12 cellular contexts compared by ENCODE assay signal in the genomic region with DNA sequence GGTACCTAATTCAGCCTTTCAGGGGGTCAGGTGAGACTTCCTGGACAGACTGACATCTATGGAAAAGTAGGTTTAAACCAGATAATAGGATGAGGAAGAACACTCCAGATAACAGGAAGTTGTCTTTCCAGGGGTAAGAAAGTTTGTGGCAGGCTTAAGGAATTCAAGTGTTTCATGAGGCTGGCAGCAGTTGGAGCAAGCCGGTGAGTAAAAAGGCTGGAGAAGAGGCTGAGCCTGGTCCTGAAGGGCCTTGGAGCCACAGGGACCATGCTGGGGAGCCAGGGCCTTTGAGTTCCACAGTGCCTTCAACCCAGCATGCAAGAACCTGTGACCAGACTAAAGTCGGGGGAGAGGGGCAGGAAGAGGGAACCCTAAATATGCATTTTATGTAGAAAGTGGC.
A peak's percentile ranks its signal among the peaks of the same experiment; 100 is the strongest.
DNase-seq lines count a peak whose midpoint lies in the region; ATAC-seq and TF ChIP-seq lines count a peak whose summit lies in the region.
"Had no signal": no experiment of that assay in that cellular context is flagged by ENCODE, and none has a peak within 500 bp of the region (broad histone marks: within the 10 kb centered on the region; RNA-seq: fewer than 3 reads in every experiment).

No MANE protein-coding gene starts in this region.

- intact Hi-C loops in heart right ventricle (cut with DNase I), result no loop called here
- intact Hi-C loops in vagina (cut with DNase I), result no loop called here

- no peak overlapping the region for H3K4me2 ChIP-seq in hepatocyte

- no peaks in the 10 kb centered on the region for H3K27me3 ChIP-seq in right atrium auricular region
- H3K27me3 ChIP-seq in heart right ventricle, result peaks cover 0 to 7% (median 0%) of the 10 kb centered on the region in 7 donors
- no peaks in the 10 kb centered on the region for H3K27me3 ChIP-seq in hepatocyte
- H3K27me3 ChIP-seq in vagina, result no peaks in the 10 kb centered on the region
- H3K27me3 ChIP-seq: cardiac muscle cell, neutrophil had no signal

- H3K9me3 Mint-ChIP-seq in brain, result peaks cover 0 to 5% (median 0%) of the 10 kb centered on the region in 5 experiments

- H3K4me3 ChIP-seq in right atrium auricular region, result no peak overlapping the region
- H3K4me3 ChIP-seq in heart right ventricle, result no peak overlapping the region
- no peak overlapping the region for H3K4me3 ChIP-seq in hepatocyte
- no peak overlapping the region for H3K4me3 ChIP-seq in vagina
- H3K4me3 ChIP-seq: A549, cardiac muscle cell had no signal

- H3K4me1 ChIP-seq in right atrium auricular region, result peaks cover 0 to 18% of the 10 kb centered on the region in 2 donors
- peaks cover 0 to 27% (median 2%) of the 10 kb centered on the region in 9 donors for H3K4me1 ChIP-seq in heart right ventricle
- peaks cover 7% of the 10 kb centered on the region for H3K4me1 ChIP-seq in hepatocyte (ENCODE audit: insufficient read depth)
- peaks cover 26% of the 10 kb centered on the region for H3K4me1 ChIP-seq in vagina

- H3K4me3 Mint-ChIP-seq in brain, result peak overlapping the region in 4 of 5 experiments; percentile 1 to 78 (median 68)

- H3K9me3 ChIP-seq in right atrium auricular region, result no peaks in the 10 kb centered on the region
- no peaks in the 10 kb centered on the region for H3K9me3 ChIP-seq in heart right ventricle
- no peaks in the 10 kb centered on the region for H3K9me3 ChIP-seq in hepatocyte (ENCODE audit: low read depth)
- H3K9me3 ChIP-seq in vagina, result no peaks in the 10 kb centered on the region
- H3K9me3 ChIP-seq: A549, neutrophil had no signal

- H3K4me1 Mint-ChIP-seq in brain, result peaks cover 82% of the 10 kb centered on the region

- H3K36me3 Mint-ChIP-seq in brain, result no peaks in the 10 kb centered on the region

- no peak for ATAC-seq in heart right ventricle
- no peak for ATAC-seq in GM21737 (IDR thresholded peaks at IDR 0.05; ENCODE audit: unreplicated experiment)

- no peaks in the 10 kb centered on the region for H3K79me2 ChIP-seq in hepatocyte

- TF ChIP-seq POLR2A in vagina (IDR thresholded peaks at IDR 0.05), result no peak

- H2AFZ ChIP-seq in hepatocyte, result no peak overlapping the region

- 60 to 65% methylated on average over 2 of the region's 2 CpGs for WGBS in heart right ventricle, 2 donors
- 53% methylated on average over 2 of the region's 2 CpGs for WGBS in hepatocyte (ENCODE audit: low lambda C conversion rate, missing lambda C conversion rate)

- H3K27ac Mint-ChIP-seq in brain, result peak overlapping the region in 3 of 5 experiments; percentile 89 to 100 (median 94)

- H3K9me2 ChIP-seq in hepatocyte (replicated peaks; ENCODE audit: insufficient read depth), result no peaks in the 10 kb centered on the region

- DNase-seq in right atrium auricular region (ENCODE audit: low spot score) (no peak), heart right ventricle (no peak), hepatocyte (ENCODE audit: low spot score) (no peak), vagina (ENCODE audit: extremely low spot score in 2 of 2) (peak in 1 of 2 donors; percentile 49), DMS153 treated with DMSO at 0.1 percent for 48 hours (lab: John Stamatoyannopoulos, UW; ENCODE audit: unreplicated experiment) (no peak)
- no peak for DNase-seq in activated CD4-positive, alpha-beta T cell treated with anti-CD3 and anti-CD28 coated beads, Interleukin-2, amount 50 U/mL, for 1 hour
- DNase-seq: small intestine had no signal

- H3K36me3 ChIP-seq in right atrium auricular region, result no peaks in the 10 kb centered on the region
- H3K36me3 ChIP-seq in heart right ventricle, result no peaks in the 10 kb centered on the region
- no peaks in the 10 kb centered on the region for H3K36me3 ChIP-seq in hepatocyte (replicated peaks; ENCODE audit: insufficient read depth, low read depth)
- no peaks in the 10 kb centered on the region for H3K36me3 ChIP-seq in vagina
- H3K36me3 ChIP-seq: cardiac muscle cell, neutrophil had no signal

- no peaks in the 10 kb centered on the region for H4K20me1 ChIP-seq in hepatocyte (ENCODE audit: insufficient read depth, poor library complexity, severe bottlenecking)

- TF ChIP-seq CTCF in right atrium auricular region (IDR thresholded peaks at IDR 0.05) (no peak), heart right ventricle (IDR thresholded peaks at IDR 0.05) (no peak), brain (conservative IDR thresholded peaks at IDR 0.05) (no peak), hepatocyte (IDR thresholded peaks at IDR 0.05; ENCODE audit: poor library complexity) (no peak), vagina (IDR thresholded peaks at IDR 0.05) (no peak)

- peak overlapping the region; percentile 31 to 72 for H3K27ac ChIP-seq in right atrium auricular region
- H3K27ac ChIP-seq in heart right ventricle, result peak overlapping the region in 4 of 10 donors; percentile 15 to 41 (median 30)
- peak overlapping the region; percentile 91 for H3K27ac ChIP-seq in hepatocyte
- peak overlapping the region; percentile 85 for H3K27ac ChIP-seq in vagina
- H3K27ac ChIP-seq: cardiac muscle cell, neutrophil had no signal

- H3K27me3 Mint-ChIP-seq in brain, result peaks cover 12% of the 10 kb centered on the region
